Comparison of ENCODE assay signal across 28 cellular contexts in the genomic region with DNA sequence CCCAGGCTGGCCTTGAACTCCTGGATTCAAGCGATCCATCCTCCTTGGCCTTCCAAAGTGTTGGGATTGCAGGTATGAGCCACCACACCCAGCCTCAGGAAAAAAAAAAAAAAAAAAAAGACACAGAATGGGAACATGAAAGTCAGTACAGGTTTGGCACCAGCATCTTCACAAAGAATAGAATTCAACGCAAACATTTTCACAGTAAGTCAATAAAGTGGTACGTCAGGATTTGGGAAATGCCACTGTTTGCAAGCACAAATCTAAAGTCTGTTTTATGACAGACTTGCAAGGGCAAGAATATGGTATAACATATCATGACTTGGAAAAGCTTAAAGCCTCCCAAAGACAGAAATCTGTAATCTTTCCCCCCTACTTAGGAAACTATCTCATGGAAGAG.
"Had no signal": no experiment of that assay in that cellular context is flagged by ENCODE, and none has a peak within 500 bp of the region (broad histone marks: within the 10 kb centered on the region; RNA-seq: fewer than 3 reads in every experiment).

No MANE protein-coding gene starts in this region.

- DNase-seq: colonic mucosa; effector CD8-positive, alpha-beta T cell; endodermal cell; foreskin fibroblast; gastrocnemius medialis; head of caudate nucleus; kidney; natural killer cell; pancreas; stimulated activated CD4-positive, alpha-beta T cell treated with anti-CD3 and anti-CD28 coated beads, Interleukin-12 subunit alpha, Interleukin-12 subunit beta, amount 100 ng/mL, for 4 hours; stimulated activated CD4-positive, alpha-beta T cell treated with anti-CD3 and anti-CD28 coated beads, Interleukin-1b, Interleukin-23, amount 100 ng/mL, for 48 hours; stimulated activated CD4-positive, alpha-beta T cell treated with anti-CD3 and anti-CD28 coated beads, Interleukin-4, amount 100 ng/mL, for 1 hour; stimulated activated CD8-positive, alpha-beta memory T cell treated with anti-CD3 and anti-CD28 coated beads, Interleukin-4, amount 100 ng/mL, for 48 hours; stimulated activated naive CD4-positive, alpha-beta T cell; stimulated activated naive CD8-positive, alpha-beta T cell treated with anti-CD3 and anti-CD28 coated beads, Interleukin-15, amount 100 ng/mL, for 72 hours; transverse colon had no signal

- H3K27me3 Mint-ChIP-seq: dendritic cell treated with granulocyte-macrophage colony-stimulating factor and Interleukin-4, amounts not matched to agents 40 ng/mL and 50 ng/mL, for 4 days; memory B cell; stimulated activated naive CD8-positive, alpha-beta T cell treated with anti-CD3 and anti-CD28 coated beads, Interleukin-15, amount 100 ng/mL, for 72 hours had no signal

- H3K27ac ChIP-seq: colonic mucosa, epithelial cell of prostate, gastrocnemius medialis, neutrophil, pancreas, right atrium auricular region, suprapubic skin had no signal

- H3K4me1 ChIP-seq: colonic mucosa, gastrocnemius medialis, right atrium auricular region had no signal

- H3K36me3 Mint-ChIP-seq: natural killer cell had no signal

- ATAC-seq: esophagus mucosa; gastrocnemius medialis; left lobe of liver; natural killer cell; pancreas; sciatic nerve; stimulated activated naive CD8-positive, alpha-beta T cell treated with anti-CD3 and anti-CD28 coated beads, Interleukin-15, amount 100 ng/mL, for 72 hours had no signal

- H3K4me3 Mint-ChIP-seq: dendritic cell treated with granulocyte-macrophage colony-stimulating factor and Interleukin-4, amounts not matched to agents 40 ng/mL and 50 ng/mL, for 4 days; endodermal cell; memory B cell; natural killer cell; neural crest cell; stimulated activated naive CD8-positive, alpha-beta T cell treated with anti-CD3 and anti-CD28 coated beads, Interleukin-15, amount 100 ng/mL, for 72 hours had no signal

- H3K9me3 ChIP-seq: colonic mucosa, gastrocnemius medialis, neutrophil, pancreas, right atrium auricular region, suprapubic skin, transverse colon had no signal

- H3K9me3 Mint-ChIP-seq: dendritic cell treated with granulocyte-macrophage colony-stimulating factor and Interleukin-4, amounts not matched to agents 40 ng/mL and 50 ng/mL, for 4 days; endodermal cell; memory B cell; natural killer cell; neural crest cell; stimulated activated naive CD8-positive, alpha-beta T cell treated with anti-CD3 and anti-CD28 coated beads, Interleukin-15, amount 100 ng/mL, for 72 hours had no signal

- H3K27me3 ChIP-seq: colonic mucosa, gastrocnemius medialis, neutrophil, pancreas, right atrium auricular region, transverse colon had no signal

- H3K4me3 ChIP-seq: colonic mucosa, gastrocnemius medialis, lung, pancreas, right atrium auricular region, smooth muscle cell, suprapubic skin, transverse colon had no signal

- H3K4me1 Mint-ChIP-seq: memory B cell; natural killer cell; neural crest cell; stimulated activated naive CD8-positive, alpha-beta T cell treated with anti-CD3 and anti-CD28 coated beads, Interleukin-15, amount 100 ng/mL, for 72 hours had no signal

- H3K36me3 ChIP-seq: colonic mucosa, neutrophil, pancreas, right atrium auricular region, suprapubic skin, transverse colon had no signal

- H3K27ac Mint-ChIP-seq: dendritic cell treated with granulocyte-macrophage colony-stimulating factor and Interleukin-4, amounts not matched to agents 40 ng/mL and 50 ng/mL, for 4 days; endodermal cell; memory B cell; natural killer cell; stimulated activated naive CD8-positive, alpha-beta T cell treated with anti-CD3 and anti-CD28 coated beads, Interleukin-15, amount 100 ng/mL, for 72 hours had no signal
